In the genomic region with DNA sequence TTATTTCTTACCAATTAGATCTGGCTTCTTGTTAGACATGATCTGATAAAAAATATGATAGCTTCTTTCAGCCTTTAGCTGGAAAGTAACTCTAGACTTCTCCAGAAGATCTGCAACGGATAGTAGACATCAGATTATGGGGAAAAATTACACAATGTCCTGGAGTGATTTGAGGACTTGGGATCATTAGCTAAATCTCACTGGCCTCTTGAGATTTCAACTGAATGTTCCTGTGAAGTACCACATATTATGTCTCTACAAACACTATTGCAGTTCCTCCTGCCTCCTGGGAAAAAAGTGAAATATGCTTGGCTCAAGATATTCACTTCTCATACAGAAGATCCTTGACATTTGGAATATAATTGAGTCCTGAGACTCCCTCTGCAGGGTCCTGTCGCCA, we compare ENCODE assay signal across 40 cellular contexts. TPM values are rescaled to one million over a fixed set of nuclear protein-coding genes. Genes with fewer than 3 reads are reported as not detected.
"Had no signal": no experiment of that assay in that cellular context is flagged by ENCODE, and none has a peak within 500 bp of the region (broad histone marks: within the 10 kb centered on the region; RNA-seq: fewer than 3 reads in every experiment).

No MANE protein-coding gene starts in this region.

- DNase-seq: activated B cell treated with CpG ODN at 0.5 μM for 24 hours; activated CD4-positive, alpha-beta memory T cell treated with anti-CD3 and anti-CD28 coated beads for 36 hours; activated CD4-positive, alpha-beta T cell treated with anti-CD3 and anti-CD28 coated beads for 4 hours; activated CD4-positive, alpha-beta T cell treated with anti-CD3 and anti-CD28 coated beads, Interleukin-2, amount 50 U/mL, for 1 hour; activated CD4-positive, CD25-positive, alpha-beta regulatory T cell treated with anti-CD3 and anti-CD28 coated beads, Interleukin-2, amount 50 U/mL, for 72 hours; activated CD8-positive, alpha-beta memory T cell treated with anti-CD3 and anti-CD28 coated beads, Interleukin-2, amount 50 U/mL, for 4 hours; activated gamma-delta T cell treated with Interleukin-2 at 50 U/mL for 16 hours; activated naive CD4-positive, alpha-beta T cell treated with anti-CD3 and anti-CD28 coated beads for 36 hours; activated T-cell treated with anti-CD3 and anti-CD28 coated beads for 4 hours; activated T-cell treated with anti-CD3 and anti-CD28 coated beads, Interleukin-2, amount 50 U/mL, for 4 hours; aorta; Kasumi-1; KG1; MM.1S; MV-4-11; NCI-H1092; NCI-H1436 treated with DMSO at 0.1 percent for 48 hours; NCI-H1694 treated with DMSO at 0.1 percent for 48 hours; NCI-H2029; NCI-H345; NCI-H524 treated with DMSO at 0.1 percent for 48 hours; NCI-H748 treated with DMSO at 0.1 percent for 48 hours; NK-92 treated with Interleukin-12 subunit alpha and Interleukin-12 subunit beta, amount 100 ng/mL, for 24 hours; PC-3; Peyer's patch; SIG-M5; SW 1271; T-helper 1 cell; T-helper 2 cell; T-helper 9 cell had no signal

- H3K4me1 ChIP-seq: Peyer's patch had no signal

- H3K27me3 Mint-ChIP-seq: activated CD4-positive, alpha-beta memory T cell treated with anti-CD3 and anti-CD28 coated beads for 36 hours had no signal

- H3K27ac Mint-ChIP-seq: activated B cell treated with CpG ODN at 0.5 μM for 24 hours; activated CD4-positive, alpha-beta memory T cell treated with anti-CD3 and anti-CD28 coated beads for 36 hours; activated naive CD4-positive, alpha-beta T cell treated with anti-CD3 and anti-CD28 coated beads for 36 hours; activated naive CD4-positive, alpha-beta T cell treated with anti-CD3 and anti-CD28 coated beads, Interleukin-2, amount 50 U/mL, for 72 hours; activated T-helper 1 cell treated with anti-CD3 and anti-CD28 coated beads, Interleukin-12 subunit alpha, Interleukin-12 subunit beta, Interleukin-2, Interleukin-4 antibody, amounts not matched to agents 30 ng/mL and 10 ng/mL and 1 ng/mL, durations not matched to agents 14 hours and 24 hours and 36 hours had no signal

- H3K9me3 Mint-ChIP-seq: activated B cell treated with CpG ODN at 0.5 μM for 24 hours; activated CD4-positive, alpha-beta memory T cell treated with anti-CD3 and anti-CD28 coated beads for 36 hours; activated naive CD4-positive, alpha-beta T cell treated with anti-CD3 and anti-CD28 coated beads for 36 hours; activated naive CD4-positive, alpha-beta T cell treated with anti-CD3 and anti-CD28 coated beads, Interleukin-2, amount 50 U/mL, for 72 hours; activated T-cell treated with anti-CD3 and anti-CD28 coated beads, Interleukin-2, amount 50 U/mL, for 4 hours; activated T-helper 1 cell treated with anti-CD3 and anti-CD28 coated beads, Interleukin-12 subunit alpha, Interleukin-12 subunit beta, Interleukin-2, Interleukin-4 antibody, amounts not matched to agents 30 ng/mL and 10 ng/mL and 1 ng/mL, durations not matched to agents 14 hours and 24 hours and 36 hours; central memory CD8-positive, alpha-beta T cell had no signal

- H3K9me3 ChIP-seq: Peyer's patch had no signal

- H3K4me1 Mint-ChIP-seq: activated B cell treated with CpG ODN at 0.5 μM for 24 hours; central memory CD8-positive, alpha-beta T cell had no signal

- H3K36me3 ChIP-seq: cardiac muscle cell, Peyer's patch had no signal

- H3K36me3 Mint-ChIP-seq: activated CD4-positive, alpha-beta memory T cell treated with anti-CD3 and anti-CD28 coated beads for 36 hours; activated naive CD4-positive, alpha-beta T cell treated with anti-CD3 and anti-CD28 coated beads, Interleukin-2, amount 50 U/mL, for 72 hours had no signal

- H3K4me3 ChIP-seq: cardiac muscle cell, Peyer's patch had no signal

- ATAC-seq: activated naive CD4-positive, alpha-beta T cell treated with anti-CD3 and anti-CD28 coated beads, Interleukin-2, amount 50 U/mL, for 72 hours; activated T-cell treated with anti-CD3 and anti-CD28 coated beads, Interleukin-2, amount 50 U/mL, for 4 hours; PC-3; Right ventricle myocardium inferior; SK-N-SH treated with all-trans-retinoic acid at 6 μM for 48 hours had no signal

- H3K4me3 Mint-ChIP-seq: activated B cell treated with CpG ODN at 0.5 μM for 24 hours; activated CD4-positive, alpha-beta memory T cell treated with anti-CD3 and anti-CD28 coated beads for 36 hours; activated naive CD4-positive, alpha-beta T cell treated with anti-CD3 and anti-CD28 coated beads for 36 hours; activated T-cell treated with anti-CD3 and anti-CD28 coated beads, Interleukin-2, amount 50 U/mL, for 4 hours; activated T-helper 1 cell treated with anti-CD3 and anti-CD28 coated beads, Interleukin-12 subunit alpha, Interleukin-12 subunit beta, Interleukin-2, Interleukin-4 antibody, amounts not matched to agents 30 ng/mL and 10 ng/mL and 1 ng/mL, durations not matched to agents 14 hours and 24 hours and 36 hours; central memory CD8-positive, alpha-beta T cell had no signal

- H3K27ac ChIP-seq: cardiac muscle cell, Peyer's patch, RWPE1, VCaP had no signal

- H3K27me3 ChIP-seq: cardiac muscle cell, Peyer's patch had no signal

RNA-seq across cellular contexts. Expression of gene MYH1, which starts 5.5 kb away (rescaled TPM):
- total RNA-seq: activated B cell treated with CpG ODN at 0.5 μM for 24 hours; activated CD4-positive, alpha-beta memory T cell treated with anti-CD3 and anti-CD28 coated beads for 36 hours; activated naive CD4-positive, alpha-beta T cell treated with anti-CD3 and anti-CD28 coated beads for 36 hours; activated naive CD4-positive, alpha-beta T cell treated with anti-CD3 and anti-CD28 coated beads, Interleukin-2, amount 50 U/mL, for 72 hours; activated T-cell treated with anti-CD3 and anti-CD28 coated beads, Interleukin-2, amount 50 U/mL, for 4 hours; activated T-helper 1 cell treated with anti-CD3 and anti-CD28 coated beads, Interleukin-12 subunit alpha, Interleukin-12 subunit beta, Interleukin-2, Interleukin-4 antibody, amounts not matched to agents 30 ng/mL and 10 ng/mL and 1 ng/mL, durations not matched to agents 14 hours and 24 hours and 36 hours; aorta; cardiac muscle cell; NCI-H460; PC-3; Right ventricle myocardium inferior; SK-MEL-5 had no signal
- polyA plus RNA-seq: cardiac muscle cell had no signal

RNA-seq across cellular contexts. Expression of gene MYH2, which starts 36.6 kb away (rescaled TPM):
- total RNA-seq: activated B cell treated with CpG ODN at 0.5 μM for 24 hours; activated CD4-positive, alpha-beta memory T cell treated with anti-CD3 and anti-CD28 coated beads for 36 hours; activated naive CD4-positive, alpha-beta T cell treated with anti-CD3 and anti-CD28 coated beads for 36 hours; activated naive CD4-positive, alpha-beta T cell treated with anti-CD3 and anti-CD28 coated beads, Interleukin-2, amount 50 U/mL, for 72 hours; activated T-cell treated with anti-CD3 and anti-CD28 coated beads, Interleukin-2, amount 50 U/mL, for 4 hours; activated T-helper 1 cell treated with anti-CD3 and anti-CD28 coated beads, Interleukin-12 subunit alpha, Interleukin-12 subunit beta, Interleukin-2, Interleukin-4 antibody, amounts not matched to agents 30 ng/mL and 10 ng/mL and 1 ng/mL, durations not matched to agents 14 hours and 24 hours and 36 hours; aorta; cardiac muscle cell; NCI-H460; PC-3; Right ventricle myocardium inferior; SK-MEL-5 had no signal
- polyA plus RNA-seq: cardiac muscle cell had no signal

RNA-seq across cellular contexts. Expression of gene MYH4, which starts 43.5 kb away (rescaled TPM):
- total RNA-seq: activated B cell treated with CpG ODN at 0.5 μM for 24 hours; activated CD4-positive, alpha-beta memory T cell treated with anti-CD3 and anti-CD28 coated beads for 36 hours; activated naive CD4-positive, alpha-beta T cell treated with anti-CD3 and anti-CD28 coated beads for 36 hours; activated naive CD4-positive, alpha-beta T cell treated with anti-CD3 and anti-CD28 coated beads, Interleukin-2, amount 50 U/mL, for 72 hours; activated T-cell treated with anti-CD3 and anti-CD28 coated beads, Interleukin-2, amount 50 U/mL, for 4 hours; activated T-helper 1 cell treated with anti-CD3 and anti-CD28 coated beads, Interleukin-12 subunit alpha, Interleukin-12 subunit beta, Interleukin-2, Interleukin-4 antibody, amounts not matched to agents 30 ng/mL and 10 ng/mL and 1 ng/mL, durations not matched to agents 14 hours and 24 hours and 36 hours; aorta; NCI-H460; PC-3; Peyer's patch; Right ventricle myocardium inferior; SK-MEL-5 had no signal
- polyA plus RNA-seq: aorta had no signal
